1 cellular context compared by ENCODE assay signal in the genomic region with DNA sequence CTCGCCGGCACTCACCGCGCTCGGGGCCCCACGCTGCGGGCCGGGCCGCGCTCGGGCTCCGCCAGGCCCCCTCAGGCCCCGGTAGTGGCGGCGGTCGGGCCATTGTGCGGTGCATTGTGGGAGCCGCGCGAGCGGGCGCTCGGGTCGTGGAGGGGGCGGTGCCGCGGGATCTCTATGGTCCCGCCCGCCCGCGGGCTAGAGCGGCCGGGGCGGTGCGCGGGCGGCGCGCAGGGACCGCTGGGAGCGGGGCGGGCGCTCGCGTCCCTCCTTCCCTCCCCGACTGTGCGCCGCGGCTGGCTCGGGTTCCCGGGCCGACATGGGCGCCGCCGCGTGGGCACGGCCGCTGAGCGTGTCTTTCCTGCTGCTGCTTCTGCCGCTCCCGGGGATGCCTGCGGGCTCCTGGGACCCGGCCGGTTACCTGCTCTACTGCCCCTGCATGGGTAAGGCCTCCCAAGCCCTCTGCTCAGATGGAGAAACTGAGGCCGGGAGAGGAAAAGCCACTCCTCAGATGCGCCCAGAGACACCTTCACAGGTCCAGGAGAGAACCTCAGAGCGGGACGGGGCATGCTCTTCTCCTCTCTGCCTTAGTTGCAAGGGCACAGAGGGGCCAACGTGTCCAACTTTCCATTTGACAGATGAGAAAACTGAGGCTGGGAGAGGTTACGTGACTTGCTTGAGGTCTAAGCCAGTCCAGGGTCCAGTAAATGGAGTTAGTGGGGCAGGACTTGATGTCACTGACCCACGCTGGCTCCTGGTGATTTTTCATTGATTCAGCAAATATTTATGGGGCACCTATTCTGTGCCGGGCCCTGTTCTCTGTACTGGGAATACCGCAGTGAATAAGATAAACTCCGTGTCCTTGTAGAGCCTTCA.
TF ChIP-seq lines count a peak whose summit lies in the region.

A gene with protein sequence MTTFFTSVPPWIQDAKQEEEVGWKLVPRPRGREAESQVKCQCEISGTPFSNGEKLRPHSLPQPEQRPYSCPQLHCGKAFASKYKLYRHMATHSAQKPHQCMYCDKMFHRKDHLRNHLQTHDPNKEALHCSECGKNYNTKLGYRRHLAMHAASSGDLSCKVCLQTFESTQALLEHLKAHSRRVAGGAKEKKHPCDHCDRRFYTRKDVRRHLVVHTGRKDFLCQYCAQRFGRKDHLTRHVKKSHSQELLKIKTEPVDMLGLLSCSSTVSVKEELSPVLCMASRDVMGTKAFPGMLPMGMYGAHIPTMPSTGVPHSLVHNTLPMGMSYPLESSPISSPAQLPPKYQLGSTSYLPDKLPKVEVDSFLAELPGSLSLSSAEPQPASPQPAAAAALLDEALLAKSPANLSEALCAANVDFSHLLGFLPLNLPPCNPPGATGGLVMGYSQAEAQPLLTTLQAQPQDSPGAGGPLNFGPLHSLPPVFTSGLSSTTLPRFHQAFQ (minus strand): TSS at position 118 of the 873 bp plus-strand sequence. CDS start 5,565 bp downstream, outside the sequence.
A gene (plus strand): TSS at position 255 of the 873 bp plus-strand sequence. CDS start 62 bp downstream, at position 317.

TF ChIP-seq in HepG2, 621 proteins besides CTCF, POLR2A, EP300 and RAD21 (continued from another document and continues in another):
- TF ChIP-seq, protein P1, sequence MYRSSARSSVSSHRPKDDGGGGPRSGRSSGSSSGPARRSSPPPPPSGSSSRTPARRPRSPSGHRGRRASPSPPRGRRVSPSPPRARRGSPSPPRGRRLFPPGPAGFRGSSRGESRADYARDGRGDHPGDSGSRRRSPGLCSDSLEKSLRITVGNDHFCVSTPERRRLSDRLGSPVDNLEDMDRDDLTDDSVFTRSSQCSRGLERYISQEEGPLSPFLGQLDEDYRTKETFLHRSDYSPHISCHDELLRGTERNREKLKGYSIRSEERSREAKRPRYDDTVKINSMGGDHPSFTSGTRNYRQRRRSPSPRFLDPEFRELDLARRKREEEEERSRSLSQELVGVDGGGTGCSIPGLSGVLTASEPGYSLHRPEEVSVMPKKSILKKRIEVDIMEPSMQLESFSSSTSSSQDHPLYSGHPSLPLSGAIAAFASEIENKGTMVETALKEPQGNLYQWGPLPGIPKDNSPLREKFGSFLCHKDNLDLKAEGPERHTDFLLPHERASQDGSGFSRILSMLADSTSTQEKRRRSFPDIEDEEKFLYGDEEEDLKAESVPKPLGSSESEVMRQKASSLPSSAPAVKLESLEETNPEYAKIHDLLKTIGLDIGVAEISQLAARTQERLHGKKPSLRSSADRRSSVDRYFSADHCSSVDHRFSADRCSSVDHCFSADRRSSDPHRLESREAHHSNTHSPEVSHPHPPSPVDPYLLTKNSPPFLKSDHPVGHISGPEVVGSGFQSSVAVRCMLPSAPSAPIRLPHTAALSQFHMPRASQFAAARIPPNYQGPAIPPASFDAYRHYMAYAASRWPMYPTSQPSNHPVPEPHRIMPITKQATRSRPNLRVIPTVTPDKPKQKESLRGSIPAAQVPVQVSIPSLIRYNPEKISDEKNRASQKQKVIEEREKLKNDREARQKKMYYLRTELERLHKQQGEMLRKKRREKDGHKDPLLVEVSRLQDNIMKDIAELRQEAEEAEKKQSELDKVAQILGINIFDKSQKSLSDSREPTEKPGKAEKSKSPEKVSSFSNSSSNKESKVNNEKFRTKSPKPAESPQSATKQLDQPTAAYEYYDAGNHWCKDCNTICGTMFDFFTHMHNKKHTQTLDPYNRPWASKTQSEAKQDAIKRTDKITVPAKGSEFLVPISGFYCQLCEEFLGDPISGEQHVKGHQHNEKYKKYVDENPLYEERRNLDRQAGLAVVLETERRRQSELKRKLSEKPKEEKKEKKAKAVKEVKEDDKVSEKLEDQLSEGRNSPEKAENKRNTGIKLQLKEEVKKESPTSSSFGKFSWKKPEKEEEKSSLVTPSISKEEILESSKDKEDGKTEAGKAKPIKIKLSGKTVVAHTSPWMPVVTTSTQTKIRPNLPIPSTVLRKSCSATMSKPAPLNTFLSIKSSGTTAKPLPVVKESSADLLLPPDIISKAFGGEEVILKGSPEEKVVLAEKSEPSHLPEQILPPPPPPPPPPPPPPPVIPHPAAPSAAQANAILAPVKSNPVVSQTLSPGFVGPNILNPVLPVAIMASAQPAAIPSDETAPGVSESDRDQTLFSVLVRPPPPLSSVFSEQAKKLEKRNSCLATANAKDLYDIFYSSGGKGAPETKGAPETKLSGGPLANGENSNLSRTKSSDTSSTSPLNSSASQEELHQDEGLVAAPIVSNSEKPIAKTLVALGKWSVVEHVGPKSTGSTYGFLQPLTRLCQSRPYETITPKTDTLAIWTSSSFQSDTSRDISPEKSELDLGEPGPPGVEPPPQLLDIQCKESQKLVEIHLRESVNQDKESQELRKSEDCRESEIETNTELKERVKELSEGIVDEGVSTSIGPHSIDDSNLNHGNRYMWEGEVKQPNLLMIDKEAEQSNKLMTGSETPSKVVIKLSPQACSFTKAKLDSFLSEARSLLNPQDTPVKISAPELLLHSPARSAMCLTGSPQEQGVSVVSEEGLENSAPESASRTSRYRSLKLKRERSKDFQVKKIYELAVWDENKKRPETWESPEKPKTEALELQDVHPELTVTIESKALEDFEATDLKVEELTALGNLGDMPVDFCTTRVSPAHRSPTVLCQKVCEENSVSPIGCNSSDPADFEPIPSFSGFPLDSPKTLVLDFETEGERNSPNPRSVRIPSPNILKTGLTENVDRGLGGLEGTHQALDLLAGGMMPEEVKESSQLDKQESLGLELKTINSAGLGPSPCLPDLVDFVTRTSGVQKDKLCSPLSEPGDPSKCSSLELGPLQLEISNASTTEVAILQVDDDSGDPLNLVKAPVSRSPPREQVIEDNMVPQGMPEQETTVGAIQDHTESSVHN (CRISPR knock-in tag; IDR thresholded peaks at IDR 0.05): no peak; the same call in 1 of the 2 replicates
- TF ChIP-seq ZFP1 (CRISPR knock-in tag; IDR thresholded peaks at IDR 0.05) (peak; percentile 46), SRSF4 (IDR thresholded peaks at IDR 0.05; ENCODE audit: low read depth, low read length, poor library complexity, severe bottlenecking) (no peak), KMT2B (CRISPR knock-in tag; IDR thresholded peaks at IDR 0.05) (peak; percentile 85; the same call in 1 of the 2 replicates), ZBTB1 (CRISPR knock-in tag; IDR thresholded peaks at IDR 0.05; ENCODE audit: borderline replicate concordance) (no peak; the same call in 1 of the 2 replicates), MAFF (IDR thresholded peaks at IDR 0.05; ENCODE audit: low read depth, low read length) (peak; percentile 83), HMG20A (CRISPR knock-in tag; IDR thresholded peaks at IDR 0.05; ENCODE audit: borderline replicate concordance) (no peak), PCBP1 (IDR thresholded peaks at IDR 0.05; ENCODE audit: borderline replicate concordance, low read depth, low read length) (no peak), ZNF792 (CRISPR knock-in tag; IDR thresholded peaks at IDR 0.05) (peak; percentile 15; the same call in 1 of the 2 replicates), PHF5A (CRISPR knock-in tag; IDR thresholded peaks at IDR 0.05; ENCODE audit: low read depth, unreplicated experiment) (peak; percentile 77), ZNF747 (CRISPR knock-in tag; IDR thresholded peaks at IDR 0.05; ENCODE audit: borderline replicate concordance) (peak; percentile 77), FIP1L1 (IDR thresholded peaks at IDR 0.05; ENCODE audit: borderline replicate concordance, insufficient read depth, low read depth, low read length) (no peak), ZNF749 (CRISPR knock-in tag; IDR thresholded peaks at IDR 0.05; ENCODE audit: borderline replicate concordance) (0 out of 2 replicates have a peak, but pooled peaks have one; percentile 49), ATAD3A (CRISPR knock-in tag; IDR thresholded peaks at IDR 0.05) (0 out of 2 replicates have a peak, but pooled peaks have one; percentile 44), MLLT10 (CRISPR knock-in tag; IDR thresholded peaks at IDR 0.05) (no peak), AGO1 (IDR thresholded peaks at IDR 0.05; ENCODE audit: low read depth, low read length, poor library complexity, severe bottlenecking) (no peak), ZNF431 (CRISPR knock-in tag; IDR thresholded peaks at IDR 0.05; ENCODE audit: borderline replicate concordance, low read depth) (peak; percentile 98), ZFP36L2 (CRISPR knock-in tag; IDR thresholded peaks at IDR 0.05) (no peak), FOXJ3 (CRISPR knock-in tag; IDR thresholded peaks at IDR 0.05; ENCODE audit: borderline replicate concordance) (no peak), SIN3A (IDR thresholded peaks at IDR 0.05; ENCODE audit: borderline replicate concordance, low read depth, low read length) (peak; percentile 91; the same call in 1 of the 2 replicates), NR2C2 (CRISPR knock-in tag; IDR thresholded peaks at IDR 0.05; ENCODE audit: borderline replicate concordance) (peak; percentile 89), PAF1 (CRISPR knock-in tag; IDR thresholded peaks at IDR 0.05) (no peak)
- TF ChIP-seq, protein P2, sequence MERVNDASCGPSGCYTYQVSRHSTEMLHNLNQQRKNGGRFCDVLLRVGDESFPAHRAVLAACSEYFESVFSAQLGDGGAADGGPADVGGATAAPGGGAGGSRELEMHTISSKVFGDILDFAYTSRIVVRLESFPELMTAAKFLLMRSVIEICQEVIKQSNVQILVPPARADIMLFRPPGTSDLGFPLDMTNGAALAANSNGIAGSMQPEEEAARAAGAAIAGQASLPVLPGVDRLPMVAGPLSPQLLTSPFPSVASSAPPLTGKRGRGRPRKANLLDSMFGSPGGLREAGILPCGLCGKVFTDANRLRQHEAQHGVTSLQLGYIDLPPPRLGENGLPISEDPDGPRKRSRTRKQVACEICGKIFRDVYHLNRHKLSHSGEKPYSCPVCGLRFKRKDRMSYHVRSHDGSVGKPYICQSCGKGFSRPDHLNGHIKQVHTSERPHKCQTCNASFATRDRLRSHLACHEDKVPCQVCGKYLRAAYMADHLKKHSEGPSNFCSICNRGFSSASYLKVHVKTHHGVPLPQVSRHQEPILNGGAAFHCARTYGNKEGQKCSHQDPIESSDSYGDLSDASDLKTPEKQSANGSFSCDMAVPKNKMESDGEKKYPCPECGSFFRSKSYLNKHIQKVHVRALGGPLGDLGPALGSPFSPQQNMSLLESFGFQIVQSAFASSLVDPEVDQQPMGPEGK (CRISPR knock-in tag; IDR thresholded peaks at IDR 0.05): peak; percentile 54
- TF ChIP-seq, protein P3, sequence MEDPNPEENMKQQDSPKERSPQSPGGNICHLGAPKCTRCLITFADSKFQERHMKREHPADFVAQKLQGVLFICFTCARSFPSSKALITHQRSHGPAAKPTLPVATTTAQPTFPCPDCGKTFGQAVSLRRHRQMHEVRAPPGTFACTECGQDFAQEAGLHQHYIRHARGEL (CRISPR knock-in tag; IDR thresholded peaks at IDR 0.05): no peak
- TF ChIP-seq, protein P4, sequence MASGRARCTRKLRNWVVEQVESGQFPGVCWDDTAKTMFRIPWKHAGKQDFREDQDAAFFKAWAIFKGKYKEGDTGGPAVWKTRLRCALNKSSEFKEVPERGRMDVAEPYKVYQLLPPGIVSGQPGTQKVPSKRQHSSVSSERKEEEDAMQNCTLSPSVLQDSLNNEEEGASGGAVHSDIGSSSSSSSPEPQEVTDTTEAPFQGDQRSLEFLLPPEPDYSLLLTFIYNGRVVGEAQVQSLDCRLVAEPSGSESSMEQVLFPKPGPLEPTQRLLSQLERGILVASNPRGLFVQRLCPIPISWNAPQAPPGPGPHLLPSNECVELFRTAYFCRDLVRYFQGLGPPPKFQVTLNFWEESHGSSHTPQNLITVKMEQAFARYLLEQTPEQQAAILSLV (CRISPR knock-in tag; IDR thresholded peaks at IDR 0.05; ENCODE audit: borderline replicate concordance): peak; percentile 91
- TF ChIP-seq, protein P5, sequence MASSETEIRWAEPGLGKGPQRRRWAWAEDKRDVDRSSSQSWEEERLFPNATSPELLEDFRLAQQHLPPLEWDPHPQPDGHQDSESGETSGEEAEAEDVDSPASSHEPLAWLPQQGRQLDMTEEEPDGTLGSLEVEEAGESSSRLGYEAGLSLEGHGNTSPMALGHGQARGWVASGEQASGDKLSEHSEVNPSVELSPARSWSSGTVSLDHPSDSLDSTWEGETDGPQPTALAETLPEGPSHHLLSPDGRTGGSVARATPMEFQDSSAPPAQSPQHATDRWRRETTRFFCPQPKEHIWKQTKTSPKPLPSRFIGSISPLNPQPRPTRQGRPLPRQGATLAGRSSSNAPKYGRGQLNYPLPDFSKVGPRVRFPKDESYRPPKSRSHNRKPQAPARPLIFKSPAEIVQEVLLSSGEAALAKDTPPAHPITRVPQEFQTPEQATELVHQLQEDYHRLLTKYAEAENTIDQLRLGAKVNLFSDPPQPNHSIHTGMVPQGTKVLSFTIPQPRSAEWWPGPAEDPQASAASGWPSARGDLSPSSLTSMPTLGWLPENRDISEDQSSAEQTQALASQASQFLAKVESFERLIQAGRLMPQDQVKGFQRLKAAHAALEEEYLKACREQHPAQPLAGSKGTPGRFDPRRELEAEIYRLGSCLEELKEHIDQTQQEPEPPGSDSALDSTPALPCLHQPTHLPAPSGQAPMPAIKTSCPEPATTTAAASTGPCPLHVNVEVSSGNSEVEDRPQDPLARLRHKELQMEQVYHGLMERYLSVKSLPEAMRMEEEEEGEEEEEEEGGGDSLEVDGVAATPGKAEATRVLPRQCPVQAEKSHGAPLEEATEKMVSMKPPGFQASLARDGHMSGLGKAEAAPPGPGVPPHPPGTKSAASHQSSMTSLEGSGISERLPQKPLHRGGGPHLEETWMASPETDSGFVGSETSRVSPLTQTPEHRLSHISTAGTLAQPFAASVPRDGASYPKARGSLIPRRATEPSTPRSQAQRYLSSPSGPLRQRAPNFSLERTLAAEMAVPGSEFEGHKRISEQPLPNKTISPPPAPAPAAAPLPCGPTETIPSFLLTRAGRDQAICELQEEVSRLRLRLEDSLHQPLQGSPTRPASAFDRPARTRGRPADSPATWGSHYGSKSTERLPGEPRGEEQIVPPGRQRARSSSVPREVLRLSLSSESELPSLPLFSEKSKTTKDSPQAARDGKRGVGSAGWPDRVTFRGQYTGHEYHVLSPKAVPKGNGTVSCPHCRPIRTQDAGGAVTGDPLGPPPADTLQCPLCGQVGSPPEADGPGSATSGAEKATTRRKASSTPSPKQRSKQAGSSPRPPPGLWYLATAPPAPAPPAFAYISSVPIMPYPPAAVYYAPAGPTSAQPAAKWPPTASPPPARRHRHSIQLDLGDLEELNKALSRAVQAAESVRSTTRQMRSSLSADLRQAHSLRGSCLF (CRISPR knock-in tag; IDR thresholded peaks at IDR 0.05; ENCODE audit: borderline replicate concordance): 0 out of 2 replicates have a peak, but pooled peaks have one; percentile 54
- TF ChIP-seq, protein P6, sequence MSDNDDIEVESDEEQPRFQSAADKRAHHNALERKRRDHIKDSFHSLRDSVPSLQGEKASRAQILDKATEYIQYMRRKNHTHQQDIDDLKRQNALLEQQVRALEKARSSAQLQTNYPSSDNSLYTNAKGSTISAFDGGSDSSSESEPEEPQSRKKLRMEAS (IDR thresholded peaks at IDR 0.05): peak; percentile 84
- TF ChIP-seq, protein P7, sequence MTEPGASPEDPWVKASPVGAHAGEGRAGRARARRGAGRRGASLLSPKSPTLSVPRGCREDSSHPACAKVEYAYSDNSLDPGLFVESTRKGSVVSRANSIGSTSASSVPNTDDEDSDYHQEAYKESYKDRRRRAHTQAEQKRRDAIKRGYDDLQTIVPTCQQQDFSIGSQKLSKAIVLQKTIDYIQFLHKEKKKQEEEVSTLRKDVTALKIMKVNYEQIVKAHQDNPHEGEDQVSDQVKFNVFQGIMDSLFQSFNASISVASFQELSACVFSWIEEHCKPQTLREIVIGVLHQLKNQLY (CRISPR knock-in tag; IDR thresholded peaks at IDR 0.05): no peak
- TF ChIP-seq, protein P8, sequence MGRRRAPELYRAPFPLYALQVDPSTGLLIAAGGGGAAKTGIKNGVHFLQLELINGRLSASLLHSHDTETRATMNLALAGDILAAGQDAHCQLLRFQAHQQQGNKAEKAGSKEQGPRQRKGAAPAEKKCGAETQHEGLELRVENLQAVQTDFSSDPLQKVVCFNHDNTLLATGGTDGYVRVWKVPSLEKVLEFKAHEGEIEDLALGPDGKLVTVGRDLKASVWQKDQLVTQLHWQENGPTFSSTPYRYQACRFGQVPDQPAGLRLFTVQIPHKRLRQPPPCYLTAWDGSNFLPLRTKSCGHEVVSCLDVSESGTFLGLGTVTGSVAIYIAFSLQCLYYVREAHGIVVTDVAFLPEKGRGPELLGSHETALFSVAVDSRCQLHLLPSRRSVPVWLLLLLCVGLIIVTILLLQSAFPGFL (CRISPR knock-in tag; IDR thresholded peaks at IDR 0.05): 0 out of 2 replicates have a peak, but pooled peaks have one; percentile 39
